In genomic region chr3:146139586-146140110, GRCh38 we compare ENCODE assay signal across 17 cellular contexts. TPM values are rescaled to one million over a fixed set of nuclear protein-coding genes. Genes with fewer than 3 reads are reported as not detected.
"Had no signal": no experiment of that assay in that cellular context is flagged by ENCODE, and none has a peak within 500 bp of the region (broad histone marks: within the 10 kb centered on the region; RNA-seq: fewer than 3 reads in every experiment).

No MANE protein-coding gene starts in this region.

- DNase-seq: activated CD4-positive, alpha-beta memory T cell treated with anti-CD3 and anti-CD28 coated beads, Interleukin-2, amount 10 ng/mL, durations not matched to agents 7 days and 5 days; activated gamma-delta T cell treated with Interleukin-2 at 50 U/mL for 16 hours; activated T-cell treated with anti-CD3 and anti-CD28 coated beads, Interleukin-2, amount 50 U/mL, for 48 hours; colonic mucosa; effector CD8-positive, alpha-beta T cell; immature natural killer cell; left cardiac atrium; lower lobe of right lung; midbrain; naive thymus-derived CD8-positive, alpha-beta T cell; nucleus accumbens; psoas muscle; stimulated activated CD4-positive, alpha-beta T cell treated with anti-CD3 and anti-CD28 coated beads, Interleukin-2, amount 100 ng/mL, for 48 hours; stimulated activated naive CD8-positive, alpha-beta T cell treated with anti-CD3 and anti-CD28 coated beads, Interleukin-15, Interleukin-2, amounts not matched to agents 100 U/mL and 50 U/mL, for 24 hours; SW 1271 had no signal

- H3K27me3 ChIP-seq: ascending aorta, colonic mucosa had no signal

- H3K4me1 ChIP-seq: colonic mucosa had no signal

- H3K27ac ChIP-seq: colonic mucosa, epithelial cell of prostate, lower lobe of right lung, psoas muscle had no signal

- H3K36me3 ChIP-seq: ascending aorta, colonic mucosa, lower lobe of right lung had no signal

- H3K9me3 ChIP-seq: ascending aorta, colonic mucosa, lower lobe of right lung, psoas muscle had no signal

- H3K4me3 ChIP-seq: colonic mucosa, lower lobe of right lung, psoas muscle had no signal

- ATAC-seq: lower lobe of right lung; naive thymus-derived CD8-positive, alpha-beta T cell; psoas muscle; stimulated activated naive CD8-positive, alpha-beta T cell treated with anti-CD3 and anti-CD28 coated beads, Interleukin-15, Interleukin-2, amounts not matched to agents 100 U/mL and 50 U/mL, for 24 hours had no signal

RNA-seq across cellular contexts. Expression of gene PLOD2, which starts 21.3 kb away (rescaled TPM):
- total RNA-seq: naive thymus-derived CD8-positive, alpha-beta T cell had no signal
- polyA plus RNA-seq: immature natural killer cell; naive thymus-derived CD8-positive, alpha-beta T cell had no signal
